25 cellular contexts compared by ENCODE assay signal in genomic region chrX:72236841-72237240, GRCh38. TPM values are rescaled to one million over a fixed set of nuclear protein-coding genes. Genes with fewer than 3 reads are reported as not detected.
A peak's percentile ranks its signal among the peaks of the same experiment; 100 is the strongest.
DNase-seq lines count a peak whose midpoint lies in the region; TF ChIP-seq lines count a peak whose summit lies in the region.
"Had no signal": no experiment of that assay in that cellular context is flagged by ENCODE, and none has a peak within 500 bp of the region (broad histone marks: within the 10 kb centered on the region; RNA-seq: fewer than 3 reads in every experiment).

No MANE protein-coding gene starts in this region.

- intact Hi-C loops in activated T-helper 2 cell treated with anti-CD3 and anti-CD28 coated beads, Interferon-gamma antibody, Interleukin-2, Interleukin-4, amounts not matched to agents 10 μg/mL and 5 μg/mL and 100 μg/mL, durations not matched to agents 14 hours and 24 hours and 36 hours (cut with micrococcal nuclease), result no loop called here

- H3K27me3 Mint-ChIP-seq in activated naive CD4-positive, alpha-beta T cell treated with anti-CD3 and anti-CD28 coated beads, Interleukin-2, amount 50 U/mL, for 24 hours, result no peaks in the 10 kb centered on the region
- no peaks in the 10 kb centered on the region for H3K27me3 Mint-ChIP-seq in activated T-helper 2 cell treated with anti-CD3 and anti-CD28 coated beads, Interferon-gamma antibody, Interleukin-2, Interleukin-4, amounts not matched to agents 10 μg/mL and 5 μg/mL and 100 μg/mL, durations not matched to agents 14 hours and 24 hours and 36 hours (ENCODE audit: low read depth)
- H3K27me3 Mint-ChIP-seq: activated CD4-positive, alpha-beta T cell treated with anti-CD3 and anti-CD28 coated beads for 36 hours had no signal

- H3K36me3 Mint-ChIP-seq in activated naive CD4-positive, alpha-beta T cell treated with anti-CD3 and anti-CD28 coated beads, Interleukin-2, amount 50 U/mL, for 24 hours, result no peaks in the 10 kb centered on the region
- H3K36me3 Mint-ChIP-seq in activated T-helper 2 cell treated with anti-CD3 and anti-CD28 coated beads, Interferon-gamma antibody, Interleukin-2, Interleukin-4, amounts not matched to agents 10 μg/mL and 5 μg/mL and 100 μg/mL, durations not matched to agents 14 hours and 24 hours and 36 hours (ENCODE audit: low read depth), result peaks cover 14% of the 10 kb centered on the region

- peak overlapping the region; percentile 7 for H3K4me3 Mint-ChIP-seq in activated naive CD4-positive, alpha-beta T cell treated with anti-CD3 and anti-CD28 coated beads, Interleukin-2, amount 50 U/mL, for 24 hours
- H3K4me3 Mint-ChIP-seq in activated T-helper 2 cell treated with anti-CD3 and anti-CD28 coated beads, Interferon-gamma antibody, Interleukin-2, Interleukin-4, amounts not matched to agents 10 μg/mL and 5 μg/mL and 100 μg/mL, durations not matched to agents 14 hours and 24 hours and 36 hours (ENCODE audit: low read depth), result peak overlapping the region; percentile 54
- H3K4me3 Mint-ChIP-seq: activated CD4-positive, alpha-beta T cell treated with anti-CD3 and anti-CD28 coated beads for 36 hours had no signal

- peaks cover 5% of the 10 kb centered on the region for H3K4me1 Mint-ChIP-seq in activated naive CD4-positive, alpha-beta T cell treated with anti-CD3 and anti-CD28 coated beads, Interleukin-2, amount 50 U/mL, for 24 hours
- H3K4me1 Mint-ChIP-seq in activated T-helper 2 cell treated with anti-CD3 and anti-CD28 coated beads, Interferon-gamma antibody, Interleukin-2, Interleukin-4, amounts not matched to agents 10 μg/mL and 5 μg/mL and 100 μg/mL, durations not matched to agents 14 hours and 24 hours and 36 hours (ENCODE audit: low read depth), result peaks cover 14% of the 10 kb centered on the region

- POLR2A ChIA-PET in HEK293T (lab: Yijun Ruan, JAX), result no interaction called here

- no peak overlapping the region for H3K27ac Mint-ChIP-seq in activated naive CD4-positive, alpha-beta T cell treated with anti-CD3 and anti-CD28 coated beads, Interleukin-2, amount 50 U/mL, for 24 hours
- no peak overlapping the region for H3K27ac Mint-ChIP-seq in activated T-helper 2 cell treated with anti-CD3 and anti-CD28 coated beads, Interferon-gamma antibody, Interleukin-2, Interleukin-4, amounts not matched to agents 10 μg/mL and 5 μg/mL and 100 μg/mL, durations not matched to agents 14 hours and 24 hours and 36 hours
- H3K27ac Mint-ChIP-seq: activated CD4-positive, alpha-beta T cell treated with anti-CD3 and anti-CD28 coated beads for 36 hours had no signal

- no peaks in the 10 kb centered on the region for H3K9me3 Mint-ChIP-seq in activated naive CD4-positive, alpha-beta T cell treated with anti-CD3 and anti-CD28 coated beads, Interleukin-2, amount 50 U/mL, for 24 hours
- no peaks in the 10 kb centered on the region for H3K9me3 Mint-ChIP-seq in activated T-helper 2 cell treated with anti-CD3 and anti-CD28 coated beads, Interferon-gamma antibody, Interleukin-2, Interleukin-4, amounts not matched to agents 10 μg/mL and 5 μg/mL and 100 μg/mL, durations not matched to agents 14 hours and 24 hours and 36 hours

- CTCF ChIA-PET in HEK293T (lab: Yijun Ruan, JAX), result no interaction called here

- DNase-seq in activated naive CD4-positive, alpha-beta T cell treated with anti-CD3 and anti-CD28 coated beads, Interleukin-2, amount 50 U/mL, for 16 hours, result no peak
- DNase-seq in HCEC 1CT, result peak; percentile 53
- DNase-seq in activated T-helper 2 cell treated with anti-CD3 and anti-CD28 coated beads, Interferon-gamma antibody, Interleukin-2, Interleukin-4, amounts not matched to agents 10 μg/mL and 5 μg/mL and 100 μg/mL, durations not matched to agents 14 hours and 24 hours and 36 hours (ENCODE audit: low spot score), result no peak
- DNase-seq in HEK293T (ENCODE audit: extremely low spot score), result no peak
- DNase-seq in AG08395 (ENCODE audit: low spot score), result no peak
- no peak for DNase-seq in NCI-H524 (lab: John Stamatoyannopoulos, UW)
- DNase-seq: activated CD4-positive, alpha-beta T cell treated with anti-CD3 and anti-CD28 coated beads for 36 hours; activated naive CD4-positive, alpha-beta T cell treated with Interleukin-2 at 50 U/mL for 16 hours; activated T-cell treated with anti-CD3 and anti-CD28 coated beads, Interleukin-2, amount 50 U/mL, for 48 hours; amniotic stem cell; brain microvascular endothelial cell; COR-L47; DMS53; esophagus squamous epithelium; MG63; NCI-H1105 treated with DMSO at 0.1 percent for 48 hours; NCI-H2029; NCI-H524 treated with DMSO at 0.1 percent for 48 hours; NK-92 treated with Interleukin-12 subunit alpha and Interleukin-12 subunit beta, amount 100 ng/mL, for 24 hours; ovary; stimulated activated CD4-positive, alpha-beta T cell treated with anti-CD3 and anti-CD28 coated beads, Interleukin-15, amount 100 ng/mL, for 24 hours; stimulated activated CD4-positive, alpha-beta T cell treated with anti-CD3 and anti-CD28 coated beads, Interleukin-4, amount 100 ng/mL, for 4 hours; tibial artery had no signal

TF ChIP-seq in HEK293T, 16 proteins besides CTCF, POLR2A, EP300 and RAD21:
- no peak for TF ChIP-seq TARDBP (IDR thresholded peaks at IDR 0.05)
- TF ChIP-seq FOXM1 (IDR thresholded peaks at IDR 0.05; ENCODE audit: borderline replicate concordance), result no peak
- no peak for TF ChIP-seq SP1 (IDR thresholded peaks at IDR 0.05)
- TF ChIP-seq ARNT (IDR thresholded peaks at IDR 0.05), result no peak
- no peak for TF ChIP-seq NFRKB (IDR thresholded peaks at IDR 0.05)
- TF ChIP-seq L3MBTL2 (conservative IDR thresholded peaks at IDR 0.05), result no peak
- TF ChIP-seq LEF1 (IDR thresholded peaks at IDR 0.05; ENCODE audit: borderline replicate concordance), result no peak
- no peak for TF ChIP-seq ELF4 (IDR thresholded peaks at IDR 0.05)
- no peak for TF ChIP-seq FOXA1 (IDR thresholded peaks at IDR 0.05)
- no peak for TF ChIP-seq SUZ12 (IDR thresholded peaks at IDR 0.05)
- TF ChIP-seq HDGF (IDR thresholded peaks at IDR 0.05; ENCODE audit: borderline replicate concordance), result no peak
- no peak for TF ChIP-seq PKNOX1 (IDR thresholded peaks at IDR 0.05)
- TF ChIP-seq BHLHE40 (IDR thresholded peaks at IDR 0.05; ENCODE audit: borderline replicate concordance), result no peak

RNA-seq across cellular contexts. Expression of gene ERCC6L, which starts 2.0 kb away (rescaled TPM):
- total RNA-seq in activated T-helper 2 cell treated with anti-CD3 and anti-CD28 coated beads, Interferon-gamma antibody, Interleukin-2, Interleukin-4, amounts not matched to agents 10 μg/mL and 5 μg/mL and 100 μg/mL, durations not matched to agents 14 hours and 24 hours and 36 hours, result 9.1 and 9.6 TPM in 2 replicates
- total RNA-seq: myocyte had no signal

RNA-seq across cellular contexts. Expression of gene RPS4X, which starts 40.2 kb away (rescaled TPM):
- total RNA-seq in activated T-helper 2 cell treated with anti-CD3 and anti-CD28 coated beads, Interferon-gamma antibody, Interleukin-2, Interleukin-4, amounts not matched to agents 10 μg/mL and 5 μg/mL and 100 μg/mL, durations not matched to agents 14 hours and 24 hours and 36 hours, result 1,131 and 1,154 TPM in 2 replicates

RNA-seq across cellular contexts. Expression of gene PIN4, which starts 55.3 kb away (rescaled TPM):
- total RNA-seq in activated T-helper 2 cell treated with anti-CD3 and anti-CD28 coated beads, Interferon-gamma antibody, Interleukin-2, Interleukin-4, amounts not matched to agents 10 μg/mL and 5 μg/mL and 100 μg/mL, durations not matched to agents 14 hours and 24 hours and 36 hours, result 13.5 and 16.8 TPM in 2 replicates
